ENCODE assay signal across 19 cellular contexts in the genomic region with DNA sequence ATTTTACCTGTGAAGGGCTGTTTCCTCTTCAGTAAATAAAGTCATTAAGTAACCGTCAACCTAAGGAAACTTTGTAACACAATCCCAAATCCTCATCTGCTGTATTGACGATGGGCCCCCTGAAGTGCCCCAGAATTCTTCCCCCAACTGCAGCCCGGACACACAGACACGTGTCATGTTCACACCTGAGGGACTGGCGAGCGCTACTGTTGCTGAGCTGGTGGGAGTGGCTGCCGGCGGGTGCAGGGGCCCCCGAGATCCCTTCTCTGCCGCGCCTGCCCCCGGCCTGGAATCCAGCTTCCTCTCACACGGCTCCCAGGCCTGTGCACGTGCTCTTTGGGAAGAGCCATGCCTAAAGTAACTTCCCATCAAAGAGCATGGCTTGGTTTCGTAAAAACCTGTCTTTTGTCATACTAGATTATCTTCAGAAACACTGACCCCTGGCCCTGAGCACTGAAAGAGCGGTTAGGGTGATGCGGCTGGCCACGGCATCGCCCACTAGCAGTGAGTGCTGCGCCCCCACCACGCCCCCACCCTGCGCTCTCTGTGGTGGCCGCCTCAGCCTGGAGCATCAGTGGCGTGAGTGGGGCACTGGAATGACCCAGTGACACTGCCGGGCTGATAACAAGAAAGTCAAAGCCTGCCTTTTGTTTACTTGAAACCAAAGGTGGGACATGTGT.
"Had no signal": no experiment of that assay in that cellular context is flagged by ENCODE, and none has a peak within 500 bp of the region (broad histone marks: within the 10 kb centered on the region; RNA-seq: fewer than 3 reads in every experiment).

No MANE protein-coding gene starts in this region.

- H3K9me3 ChIP-seq: ascending aorta, mucosa of descending colon, prostate gland, right lobe of liver had no signal

- H3K4me3 ChIP-seq: ascending aorta, cardiac muscle cell, coronary artery, lung, mucosa of descending colon, prostate gland, right lobe of liver had no signal

- FAIRE-seq: frontal cortex, keratinocyte had no signal

- H3K27me3 Mint-ChIP-seq: naive thymus-derived CD8-positive, alpha-beta T cell; T-helper 17 cell; type B pancreatic cell had no signal

- H3K9me3 Mint-ChIP-seq: naive thymus-derived CD8-positive, alpha-beta T cell; type B pancreatic cell had no signal

- H3K4me3 Mint-ChIP-seq: naive thymus-derived CD8-positive, alpha-beta T cell; T-helper 17 cell; type B pancreatic cell had no signal

- H3K27me3 ChIP-seq: ascending aorta, cardiac muscle cell, right lobe of liver had no signal

- ATAC-seq: activated CD4-positive, CD25-positive, alpha-beta regulatory T cell treated with anti-CD3 and anti-CD28 coated beads, Interleukin-2, amount 50 U/mL, for 24 hours; mucosa of descending colon; naive thymus-derived CD8-positive, alpha-beta T cell; right lobe of liver had no signal

- H3K27ac Mint-ChIP-seq: T-helper 17 cell, type B pancreatic cell had no signal

- H3K4me1 ChIP-seq: prostate gland had no signal

- H3K27ac ChIP-seq: cardiac muscle cell, prostate gland, right lobe of liver had no signal

- DNase-seq: activated CD4-positive, alpha-beta T cell treated with anti-CD3 and anti-CD28 coated beads, Interleukin-2, amount 50 U/mL, for 4 hours; activated gamma-delta T cell treated with Interleukin-2 at 50 U/mL for 16 hours; activated T-cell treated with anti-CD3 and anti-CD28 coated beads, Interleukin-2, amount 50 U/mL, for 1 hour; effector CD4-positive, alpha-beta T cell; nucleus accumbens; stimulated activated naive CD4-positive, alpha-beta T cell treated with Interleukin-2 at 50 U/mL for 16 hours; T-helper 17 cell had no signal
